ENCODE assay signal across 8 cellular contexts in genomic region chr16:55480228-55480655, GRCh38. TPM values are rescaled to one million over a fixed set of nuclear protein-coding genes. Genes with fewer than 3 reads are reported as not detected.
DNase-seq lines count a peak whose midpoint lies in the region; ATAC-seq, FAIRE-seq and TF ChIP-seq lines count a peak whose summit lies in the region.

No MANE protein-coding gene starts in this region.

- DNase-seq in NCI-H1105 treated with DMSO at 0.1 percent for 48 hours (lab: John Stamatoyannopoulos, UW) (peak; percentile 38), lower leg skin (ENCODE audit: low spot score in 2 of 2) (peak; percentile 84 to 97), thyroid gland (peak; percentile 91 to 93), NCI-H82 treated with DMSO at 0.1 percent for 48 hours (lab: John Stamatoyannopoulos, UW; ENCODE audit: unreplicated experiment) (no peak)
- no peak for DNase-seq in activated effector memory CD4-positive, alpha-beta T cell treated with anti-CD3 and anti-CD28 coated beads, Interleukin-2, amount 50 U/mL, for 16 hours

- H3K36me3 ChIP-seq in thyroid gland, result peaks cover 0 to under 1% of the 10 kb centered on the region in 2 donors

- intact Hi-C loops in lower leg skin (cut with DNase I; ENCODE audit: low total_unique reads), result no loop called here
- intact Hi-C loops in thyroid gland (cut with DNase I), result no loop called here

- H3K9me3 ChIP-seq in thyroid gland, result no peaks in the 10 kb centered on the region

- 1 to 7% methylated on average over 18 to 25 of the region's 25 CpGs for WGBS in lower leg skin, 2 donors
- 0 to 1% methylated on average over 8 to 17 of the region's 25 CpGs for WGBS in thyroid gland, 2 donors

- H3K27ac ChIP-seq in thyroid gland, result peak overlapping the region; percentile 67 to 80 (median 77)

- TF ChIP-seq CTCF in lower leg skin (IDR thresholded peaks at IDR 0.05) (no peak), thyroid gland (IDR thresholded peaks at IDR 0.05) (no peak)

- H3K4me3 ChIP-seq in lower leg skin (ENCODE audit: low read depth, poor library complexity, severe bottlenecking), result peak overlapping the region; percentile 54
- H3K4me3 ChIP-seq in thyroid gland (replicated peaks in 1 of 3), result peak overlapping the region; percentile 8 to 55 (median 44)

- no peaks in the 10 kb centered on the region for H3K27me3 ChIP-seq in thyroid gland

- peaks cover 11 to 19% of the 10 kb centered on the region in 2 donors for H3K4me1 ChIP-seq in thyroid gland

- ATAC-seq in GM21526 (IDR thresholded peaks at IDR 0.05; ENCODE audit: low FRiP score, unreplicated experiment) (no peak), HG03135 (IDR thresholded peaks at IDR 0.05; ENCODE audit: unreplicated experiment) (no peak)

- TF ChIP-seq POLR2A in lower leg skin (IDR thresholded peaks at IDR 0.05) (no peak), thyroid gland (IDR thresholded peaks at IDR 0.05) (peak in 1 of 2 donors; percentile 27)

- peak; percentile 55 for FAIRE-seq in endometrium (lab: Jason Lieb, UNC)

RNA-seq across cellular contexts. Expression of gene MMP2, which starts 1.2 kb away (rescaled TPM):
- total RNA-seq in lower leg skin (100 to 1,000 TPM; 152 to 516 (median 223) TPM), thyroid gland (100 to 1,000 TPM in 3 of 4 donors, 10 to 100 TPM in 1; 94.9 to 286 (median 216) TPM)

RNA-seq across cellular contexts. Expression of gene LPCAT2, which starts 28.6 kb away (rescaled TPM):
- total RNA-seq in lower leg skin (10 to 100 TPM; 16.9 to 36.9 (median 25.4) TPM), thyroid gland (100 to 1,000 TPM; 115 to 274 (median 214) TPM)

Comparison
In these comparisons a context has a peak if more than half of its experiments do, and no peak if none do; other contexts are left out.
1. DNase-seq: peak in NCI-H1105 treated with DMSO at 0.1 percent for 48 hours (single experiment), lower leg skin (2 of 2) and thyroid gland (2 of 2); none in activated effector memory CD4-positive, alpha-beta T cell treated with anti-CD3 and anti-CD28 coated beads, Interleukin-2, amount 50 U/mL, for 16 hours (single experiment) and NCI-H82 treated with DMSO at 0.1 percent for 48 hours (single experiment).